1 cellular context compared by ENCODE assay signal in genomic region chr11:67510023-67510345, GRCh38.
TF ChIP-seq lines count a peak whose summit lies in the region.

No MANE protein-coding gene starts in this region.

TF ChIP-seq in K562, 482 proteins besides CTCF, POLR2A, EP300 and RAD21:
- TF ChIP-seq ZNF324 (CRISPR knock-in tag; IDR thresholded peaks at IDR 0.05) (no peak), PHF20 (IDR thresholded peaks at IDR 0.05; ENCODE audit: partially characterized antibody) (no peak), SMAD4 (CRISPR knock-in tag; conservative IDR thresholded peaks at IDR 0.05) (no peak), STAT6 (CRISPR knock-in tag; IDR thresholded peaks at IDR 0.05) (no peak), RBM25 (IDR thresholded peaks at IDR 0.05; ENCODE audit: low read depth, low read length, severe bottlenecking) (no peak), ZFX (CRISPR knock-in tag; IDR thresholded peaks at IDR 0.05) (no peak), CBX8 (IDR thresholded peaks at IDR 0.05; ENCODE audit: borderline replicate concordance, extremely low read depth, low read depth, low read length, poor library complexity, severe bottlenecking) (no peak), ATF3 (IDR thresholded peaks at IDR 0.05) (no peak), ATF3 (CRISPR knock-in tag; conservative IDR thresholded peaks at IDR 0.05) (no peak), CBFA2T2 (conservative IDR thresholded peaks at IDR 0.05) (no peak), KDM1A (IDR thresholded peaks at IDR 0.05) (no peak), ZKSCAN8 (CRISPR knock-in tag; IDR thresholded peaks at IDR 0.05) (no peak), CGGBP1 (CRISPR knock-in tag; IDR thresholded peaks at IDR 0.05) (no peak), ZBTB26 (CRISPR knock-in tag; IDR thresholded peaks at IDR 0.05) (no peak), SIN3A (IDR thresholded peaks at IDR 0.05; ENCODE audit: borderline replicate concordance in 2 of 2, control insufficient read depth in 1 of 2, low read depth in 2 of 2, low read length in 2 of 2) (no peak), NFIC (IDR thresholded peaks at IDR 0.05) (no peak), IRF1 (CRISPR knock-in tag; IDR thresholded peaks at IDR 0.05; ENCODE audit: borderline replicate concordance) (no peak)
TF ChIP-seq in K562: peak in this region for 0.
